Comparison of ENCODE assay signal across 8 cellular contexts in the genomic region with DNA sequence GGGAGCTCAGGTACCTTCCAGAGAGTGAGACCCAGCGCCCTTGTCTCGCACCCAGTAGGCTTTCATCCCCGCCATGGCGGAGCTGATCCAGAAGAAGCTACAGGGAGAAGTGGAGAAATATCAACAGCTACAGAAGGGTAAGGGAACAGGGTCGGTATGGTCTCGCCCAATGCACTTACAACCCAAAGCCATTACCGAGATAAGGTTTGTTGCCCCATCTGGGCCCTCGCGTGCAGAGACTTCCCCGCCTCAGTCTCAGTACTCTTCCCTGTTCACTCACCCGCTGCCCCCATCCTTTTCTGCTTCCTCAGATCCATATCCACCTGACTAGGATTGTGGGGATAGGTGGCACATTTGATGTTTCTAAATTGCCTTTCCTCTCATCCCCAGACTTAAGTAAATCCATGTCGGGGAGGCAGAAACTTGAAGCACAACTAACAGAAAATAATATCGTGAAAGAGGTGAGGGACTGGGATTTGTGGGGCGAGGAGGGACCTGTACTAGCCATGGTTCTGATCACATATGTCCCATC. TPM values are rescaled to one million over a fixed set of nuclear protein-coding genes. Genes with fewer than 3 reads are reported as not detected.
DNase-seq lines count a peak whose midpoint lies in the region; ATAC-seq, FAIRE-seq and TF ChIP-seq lines count a peak whose summit lies in the region.

No MANE protein-coding gene starts in this region.

- no peaks in the 10 kb centered on the region for H4K20me1 ChIP-seq in KMS-11 (ENCODE audit: insufficient read depth)

- H3K4me1 Mint-ChIP-seq in naive thymus-derived CD4-positive, alpha-beta T cell = peaks cover 32 to 51% (median 45%) of the 10 kb centered on the region in 7 donors

- CTCF ChIA-PET in naive thymus-derived CD4-positive, alpha-beta T cell (lab: Charles Lee) = interaction anchor here (0.5 to 2.4 kb wide), 6 partner anchors 11 to 101 kb away, joined by 3 to 13 read pairs (median 8); partner anchors contain the start of genes B3GALT4, RPS18 and VPS52

- H3K79me2 ChIP-seq in KMS-11 (ENCODE audit: insufficient read depth, low read depth) = peaks cover 23% of the 10 kb centered on the region; the same call in 1 of the 2 replicates

- H3K4me3 Mint-ChIP-seq in naive thymus-derived CD4-positive, alpha-beta T cell = peak overlapping the region; percentile 89 to 99 (median 98)

- DNase-seq in GM19239 (ENCODE audit: insufficient read length, low spot score) = no peak
- DNase-seq in naive thymus-derived CD4-positive, alpha-beta T cell = no peak
- no peak for DNase-seq in T1000 (lab: John Stamatoyannopoulos, UW)
- no peak for DNase-seq in DMS153 treated with DMSO at 0.1 percent for 48 hours (lab: John Stamatoyannopoulos, UW; ENCODE audit: unreplicated experiment)
- no peak for DNase-seq in SK-N-DZ (ENCODE audit: low spot score)
- DNase-seq in H54 (ENCODE audit: insufficient read length, low spot score) = no peak

- H3K9me3 Mint-ChIP-seq in naive thymus-derived CD4-positive, alpha-beta T cell = peaks cover 0 to 3% (median 0%) of the 10 kb centered on the region in 11 donors

- intact Hi-C loops in naive thymus-derived CD4-positive, alpha-beta T cell (cut with micrococcal nuclease) = loop anchor here (1.0 to 5.0 kb wide), 12 partner anchors 9 to 281 kb away; partner anchors contain the start of genes B3GALT4 (in 2 of the 2), RXRB (in 2 of the 2), SLC39A7 (in 2 of the 2) and VPS52 (in 2 of the 2)

- H3K9ac ChIP-seq in KMS-11 = peak overlapping the region; percentile 40; the same call in 1 of the 2 replicates

- POLR2A ChIA-PET in naive thymus-derived CD4-positive, alpha-beta T cell (lab: Charles Lee) = interaction anchor here (0.6 to 6.9 kb wide), 12 partner anchors 8 to 1097 kb away, joined by 3 to 123 read pairs (median 8); partner anchors contain the start of genes B3GALT4, RGL2, RING1 and RPS18

- FAIRE-seq in GM19239 (lab: Jason Lieb, UNC) = peak; percentile 23
- FAIRE-seq in H54 (lab: Jason Lieb, UNC) = no peak

- peaks cover 18% of the 10 kb centered on the region for H3K4me1 ChIP-seq in KMS-11 (ENCODE audit: low read depth, poor library complexity, severe bottlenecking)
- H3K4me1 ChIP-seq in naive thymus-derived CD4-positive, alpha-beta T cell (ENCODE audit: control insufficient read depth in 2 of 2, insufficient read depth in 2 of 2, low read length in 2 of 2) = peaks cover 19 to 20% of the 10 kb centered on the region in 2 donors

- H3K27ac Mint-ChIP-seq in naive thymus-derived CD4-positive, alpha-beta T cell = peak overlapping the region; percentile 89 to 98 (median 92)

- H3K27me3 ChIP-seq in KMS-11 (ENCODE audit: insufficient read depth, low read depth) = no peaks in the 10 kb centered on the region
- no peaks in the 10 kb centered on the region for H3K27me3 ChIP-seq in naive thymus-derived CD4-positive, alpha-beta T cell (ENCODE audit: control insufficient read depth in 2 of 2, insufficient read depth in 2 of 2, low read length in 2 of 2)

- no peaks in the 10 kb centered on the region for H3K9me3 ChIP-seq in naive thymus-derived CD4-positive, alpha-beta T cell (ENCODE audit: control insufficient read depth in 2 of 3, low read length in 3 of 3)

- H3K4me2 ChIP-seq in KMS-11 = peak overlapping the region; percentile 96

- no peaks in the 10 kb centered on the region; the same call in 1 of the 2 replicates for H3K36me3 ChIP-seq in KMS-11 (ENCODE audit: insufficient read depth)
- peaks cover 0 to 70% (median 9%) of the 10 kb centered on the region in 3 experiments for H3K36me3 ChIP-seq in naive thymus-derived CD4-positive, alpha-beta T cell (ENCODE audit: control insufficient read depth in 2 of 3, insufficient read depth in 3 of 3, low read length in 3 of 3)

- peaks cover 4 to 33% (median 11%) of the 10 kb centered on the region in 5 donors for H3K36me3 Mint-ChIP-seq in naive thymus-derived CD4-positive, alpha-beta T cell

- peak overlapping the region; percentile 4; the same call in 1 of the 2 replicates for H3K27ac ChIP-seq in KMS-11
- peak overlapping the region; percentile 88 for H3K27ac ChIP-seq in cingulate gyrus (ENCODE audit: low read depth, low read length)
- peak overlapping the region; percentile 80 for H3K27ac ChIP-seq in naive thymus-derived CD4-positive, alpha-beta T cell (ENCODE audit: low read depth, low read length)

- no peak for TF ChIP-seq CTCF in KMS-11 (conservative IDR thresholded peaks at IDR 0.05; ENCODE audit: low read depth, low read length)

- no peak for TF ChIP-seq POLR2A in H54 (IDR thresholded peaks at IDR 0.05; ENCODE audit: low read depth, low read length)

- H2AFZ ChIP-seq in KMS-11 (ENCODE audit: low read depth) = peak overlapping the region; percentile 40; the same call in 1 of the 2 replicates

- H3K4me3 ChIP-seq in KMS-11 (IDR thresholded peaks at IDR 0.05; ENCODE audit: insufficient read depth, low read depth, low read length) = peak overlapping the region; percentile 22
- H3K4me3 ChIP-seq in naive thymus-derived CD4-positive, alpha-beta T cell (ENCODE audit: low read length) = peak overlapping the region; percentile 97

- ATAC-seq in naive thymus-derived CD4-positive, alpha-beta T cell = peak; percentile 19

- no peaks in the 10 kb centered on the region for H3K27me3 Mint-ChIP-seq in naive thymus-derived CD4-positive, alpha-beta T cell

RNA-seq across cellular contexts. Expression of gene PFDN6, which starts 0.4 kb away (rescaled TPM):
- total RNA-seq in naive thymus-derived CD4-positive, alpha-beta T cell = 10 to 100 TPM; 14.6 to 73.2 (median 35.5) TPM
- 10 to 100 TPM; 26.5 to 36.3 TPM for polyA plus RNA-seq in naive thymus-derived CD4-positive, alpha-beta T cell
- 107 and 170 TPM in 2 replicates for polyA plus RNA-seq in SK-N-DZ (2014; cell fraction: cytosol; rRNA removed)
- 81.3 and 118 TPM in 2 replicates for polyA plus RNA-seq in SK-N-DZ (2014; cell fraction: nucleus; rRNA removed)

RNA-seq across cellular contexts. Expression of gene WDR46, which starts 0.8 kb away (rescaled TPM):
- 10 to 100 TPM; 25.3 to 62.7 (median 52.7) TPM for total RNA-seq in naive thymus-derived CD4-positive, alpha-beta T cell
- 10 to 100 TPM; 55.2 to 82.9 TPM for polyA plus RNA-seq in naive thymus-derived CD4-positive, alpha-beta T cell
- polyA plus RNA-seq in SK-N-DZ (2014; cell fraction: cytosol; rRNA removed) = 105 and 106 TPM in 2 replicates
- 200 and 246 TPM in 2 replicates for polyA plus RNA-seq in SK-N-DZ (2014; cell fraction: nucleus; rRNA removed)

RNA-seq across cellular contexts. Expression of gene RGL2, which starts 8.9 kb away (rescaled TPM):
- 10 to 100 TPM; 45.7 to 76.8 (median 67.4) TPM for total RNA-seq in naive thymus-derived CD4-positive, alpha-beta T cell
- 10 to 100 TPM in 1 of 2 donors, 1 to 10 TPM in 1; 4.1 to 11.5 TPM for polyA plus RNA-seq in naive thymus-derived CD4-positive, alpha-beta T cell
- polyA plus RNA-seq in SK-N-DZ (2014; cell fraction: cytosol; rRNA removed) = 48.0 and 48.5 TPM in 2 replicates
- polyA plus RNA-seq in SK-N-DZ (2014; cell fraction: nucleus; rRNA removed) = 254 and 277 TPM in 2 replicates

RNA-seq across cellular contexts. Expression of gene B3GALT4, which starts 12.9 kb away (rescaled TPM):
- total RNA-seq in naive thymus-derived CD4-positive, alpha-beta T cell = 10 to 100 TPM; 12.9 to 48.0 (median 18.2) TPM
- 10 to 100 TPM; 18.9 to 27.3 TPM for polyA plus RNA-seq in naive thymus-derived CD4-positive, alpha-beta T cell
- polyA plus RNA-seq in SK-N-DZ (2014; cell fraction: cytosol; rRNA removed) = 0.12 and 0.42 TPM in 2 replicates
- 0.19 and 0.38 TPM in 2 replicates for polyA plus RNA-seq in SK-N-DZ (2014; cell fraction: nucleus; rRNA removed)

RNA-seq across cellular contexts. Expression of gene RPS18, which starts 18.0 kb away (rescaled TPM):
- 1,000 to 10,000 TPM; 2,454 to 4,896 (median 3,431) TPM for total RNA-seq in naive thymus-derived CD4-positive, alpha-beta T cell
- polyA plus RNA-seq in naive thymus-derived CD4-positive, alpha-beta T cell = over 10,000 TPM in 1 of 2 donors, 1,000 to 10,000 TPM in 1; 8,513 to 10,735 TPM
- 7,428 and 7,555 TPM in 2 replicates for polyA plus RNA-seq in SK-N-DZ (2014; cell fraction: cytosol; rRNA removed)
- 3,035 and 5,193 TPM in 2 replicates for polyA plus RNA-seq in SK-N-DZ (2014; cell fraction: nucleus; rRNA removed)

Comparison
In these comparisons a context has a peak if more than half of its experiments do, and no peak if none do; other contexts are left out.
1. H3K27ac ChIP-seq: peak in every context shown above with its lines; median percentile 88 in cingulate gyrus; 80 in naive thymus-derived CD4-positive, alpha-beta T cell; 4 in KMS-11.